Comparison of ENCODE assay signal across 9 cellular contexts in genomic region chr6:42748241-42748898, GRCh38. TPM values are rescaled to one million over a fixed set of nuclear protein-coding genes. Genes with fewer than 3 reads are reported as not detected.
DNase-seq lines count a peak whose midpoint lies in the region; TF ChIP-seq lines count a peak whose summit lies in the region.
"Had no signal": no experiment of that assay in that cellular context is flagged by ENCODE, and none has a peak within 500 bp of the region (broad histone marks: within the 10 kb centered on the region; RNA-seq: fewer than 3 reads in every experiment).

No MANE protein-coding gene starts in this region.

- H3K4me3 ChIP-seq in Caco-2 (ENCODE audit: low read depth, low read length) (peak overlapping the region; percentile 53), Loucy (ENCODE audit: low read length, poor library complexity, severe bottlenecking) (peak overlapping the region; percentile 92), choroid plexus epithelial cell (ENCODE audit: low read depth, low read length) (no peak overlapping the region)

- CTCF ChIA-PET in Caco-2 (lab: Charles Lee): no interaction called here

- H3K4me2 ChIP-seq in Loucy (ENCODE audit: low read depth, low read length, poor library complexity, severe bottlenecking): peak overlapping the region; percentile 88

- peak overlapping the region; percentile 93 for H3K9ac ChIP-seq in Loucy (ENCODE audit: low read depth, low read length, poor library complexity, severe bottlenecking)

- H3K27ac Mint-ChIP-seq in Caco-2 (ENCODE audit: unreplicated experiment) (peak overlapping the region; percentile 95), neural crest cell (ENCODE audit: unreplicated experiment) (no peak overlapping the region)

- H4K20me1 ChIP-seq in Loucy (ENCODE audit: insufficient read depth, low read length, poor library complexity, severe bottlenecking): peaks cover 22% of the 10 kb centered on the region

- no peak overlapping the region for H2AFZ ChIP-seq in Loucy (ENCODE audit: low read length)

- no peak for TF ChIP-seq CTCF in Caco-2 (IDR thresholded peaks at IDR 0.05; ENCODE audit: insufficient read depth in 1 of 2, low read depth in 1 of 2, low read length in 1 of 2, severe bottlenecking in 1 of 2, unreplicated experiment in 1 of 2)
- no peak for TF ChIP-seq CTCF in Loucy (conservative IDR thresholded peaks at IDR 0.05; ENCODE audit: low read length)
- no peak for TF ChIP-seq CTCF in choroid plexus epithelial cell (conservative IDR thresholded peaks at IDR 0.05; ENCODE audit: low read depth, low read length)
- no peak for TF ChIP-seq CTCF in neural crest cell (conservative IDR thresholded peaks at IDR 0.05)

- DNase-seq in Caco-2 (no peak), choroid plexus epithelial cell (ENCODE audit: low read depth) (peak; percentile 50), neural crest cell (ENCODE audit: low read depth, low spot score) (no peak), ureter (ENCODE audit: low spot score) (no peak), NCI-H2081 (lab: John Stamatoyannopoulos, UW) (no peak), GM19240 (ENCODE audit: insufficient read length, low spot score) (no peak)
- DNase-seq in central memory CD4-positive, alpha-beta T cell: no peak
- DNase-seq: SIG-M5 had no signal

- intact Hi-C loops in Caco-2 (cut with micrococcal nuclease; ENCODE audit: unreplicated experiment): loop anchor here (5.0 to 10.0 kb wide), 2 partner anchors 144 to 184 kb away; partner anchors contain the start of gene UBR2

- H3K9me2 ChIP-seq in Loucy (replicated peaks; ENCODE audit: low read depth, low read length): no peaks in the 10 kb centered on the region

- 0 out of 2 replicates have a peak, but pooled peaks cover 8% of the 10 kb centered on the region for H3F3A ChIP-seq in Loucy (ENCODE audit: low read depth)

- BruUV-seq in Caco-2 (replicated peaks; lab: Mats Ljungman, UMichigan): no TSS peak

- H3K4me1 Mint-ChIP-seq in Caco-2 (ENCODE audit: low read depth, unreplicated experiment): peaks cover 6% of the 10 kb centered on the region
- peaks cover 31% of the 10 kb centered on the region for H3K4me1 Mint-ChIP-seq in neural crest cell

- H3K27me3 ChIP-seq in Caco-2 (replicated peaks; ENCODE audit: control insufficient read depth, insufficient read depth, low read length): no peaks in the 10 kb centered on the region
- H3K27me3 ChIP-seq in Loucy (ENCODE audit: insufficient read depth, low read length, poor library complexity, severe bottlenecking): no peaks in the 10 kb centered on the region

- no peaks in the 10 kb centered on the region for H3K9me3 Mint-ChIP-seq in Caco-2 (ENCODE audit: unreplicated experiment)
- no peaks in the 10 kb centered on the region for H3K9me3 Mint-ChIP-seq in neural crest cell

- H3K27me3 Mint-ChIP-seq in Caco-2 (ENCODE audit: insufficient read depth, unreplicated experiment) (no peaks in the 10 kb centered on the region), neural crest cell (ENCODE audit: low read depth) (no peaks in the 10 kb centered on the region)

- H3K36me3 ChIP-seq in Caco-2 (ENCODE audit: control insufficient read depth, insufficient read depth, low read length) (no peaks in the 10 kb centered on the region), Loucy (ENCODE audit: insufficient read depth, low read length) (no peaks in the 10 kb centered on the region)

- H3K9me3 ChIP-seq in Caco-2 (no peaks in the 10 kb centered on the region), Loucy (ENCODE audit: insufficient read depth, low read depth, low read length) (no peaks in the 10 kb centered on the region)

- H3K4me3 Mint-ChIP-seq in Caco-2 (ENCODE audit: unreplicated experiment) (peak overlapping the region; percentile 83), neural crest cell (peak overlapping the region; percentile 98)

- peaks cover 15% of the 10 kb centered on the region for H3K4me1 ChIP-seq in Caco-2
- H3K4me1 ChIP-seq in Loucy (ENCODE audit: insufficient read depth, low read length, poor library complexity, severe bottlenecking): peaks cover 28% of the 10 kb centered on the region

- POLR2A ChIA-PET in Caco-2 (lab: Charles Lee): interaction anchor here (0.6 to 1.0 kb wide), 3 partner anchors 20 to 34 kb away, joined by 3 to 10 read pairs (median 4); no protein-coding TSS in a partner anchor

- peaks cover 42% of the 10 kb centered on the region for H3K79me2 ChIP-seq in Loucy (ENCODE audit: insufficient read depth, low read length)

- peaks cover 6% of the 10 kb centered on the region for H3K36me3 Mint-ChIP-seq in Caco-2 (ENCODE audit: insufficient read depth, unreplicated experiment)
- peaks cover 2% of the 10 kb centered on the region for H3K36me3 Mint-ChIP-seq in neural crest cell (ENCODE audit: low read depth)

RNA-seq across cellular contexts. Expression of gene TBCC, which starts 2.5 kb away (rescaled TPM):
- total RNA-seq in Caco-2 (2022) (17.0 and 20.4 TPM in 2 replicates), neural crest cell (21.7 and 23.2 TPM in 2 replicates), ureter (16.5 TPM)

RNA-seq across cellular contexts. Expression of gene PRPH2, which starts 26.0 kb away (rescaled TPM):
- total RNA-seq in Caco-2 (2022) (not detected in 2 replicates), neural crest cell (not detected in 2 replicates), ureter (0.91 TPM)

RNA-seq across cellular contexts. Expression of gene BICRAL, which starts 33.5 kb away (rescaled TPM):
- total RNA-seq in Caco-2 (2022) (5.0 and 5.3 TPM in 2 replicates), neural crest cell (6.2 and 6.7 TPM in 2 replicates), ureter (25.1 TPM)
